In the genomic region with DNA sequence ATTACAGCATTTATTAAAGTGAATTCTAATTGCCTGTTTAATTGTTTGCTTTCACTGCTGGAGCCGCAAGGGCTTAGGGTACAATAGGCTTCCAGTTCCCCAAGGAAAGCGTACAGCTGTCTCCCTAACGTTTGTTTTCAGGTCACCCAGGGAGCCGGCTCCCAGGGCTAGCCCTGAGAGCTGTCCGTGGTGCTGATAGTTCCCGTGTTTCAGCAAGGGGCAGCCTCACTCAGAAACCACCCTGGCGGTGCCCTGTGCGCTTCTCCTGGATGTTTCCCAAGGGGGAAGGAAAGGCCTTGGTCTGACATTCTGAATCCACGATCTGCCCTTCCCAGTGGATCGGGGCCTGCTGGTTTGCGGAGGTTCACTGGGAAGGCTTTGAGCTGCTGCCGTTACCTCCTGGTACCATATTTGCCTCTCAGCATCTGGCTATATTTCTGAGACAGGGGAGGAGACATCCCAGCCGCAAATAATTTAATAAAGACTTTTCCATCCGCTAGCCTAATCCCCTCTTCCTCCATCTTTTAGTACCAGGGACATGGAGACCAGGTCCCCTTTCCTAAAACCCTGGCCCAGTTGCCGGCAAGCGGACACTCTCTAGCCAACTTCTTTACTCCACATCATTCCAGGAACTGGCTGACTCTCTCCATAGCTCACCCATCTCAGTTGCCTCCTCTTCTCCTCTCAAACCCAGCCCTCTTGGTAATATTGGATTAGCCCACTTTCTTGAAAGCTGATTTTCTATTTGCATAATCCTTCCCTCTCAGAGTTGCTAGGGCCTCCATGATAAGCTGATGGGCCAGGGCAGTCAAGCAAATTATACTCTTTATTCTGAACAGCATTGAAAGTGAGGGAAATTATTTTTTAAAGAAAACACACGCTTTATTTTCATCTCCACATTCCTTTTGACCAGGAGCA, we compare ENCODE assay signal across 1 cellular context.
TF ChIP-seq lines count a peak whose summit lies in the region.

No MANE protein-coding gene starts in this region.

TF ChIP-seq in HepG2, 621 proteins besides CTCF, POLR2A, EP300 and RAD21 (continued from another document and continues in another):
- TF ChIP-seq, protein P1, sequence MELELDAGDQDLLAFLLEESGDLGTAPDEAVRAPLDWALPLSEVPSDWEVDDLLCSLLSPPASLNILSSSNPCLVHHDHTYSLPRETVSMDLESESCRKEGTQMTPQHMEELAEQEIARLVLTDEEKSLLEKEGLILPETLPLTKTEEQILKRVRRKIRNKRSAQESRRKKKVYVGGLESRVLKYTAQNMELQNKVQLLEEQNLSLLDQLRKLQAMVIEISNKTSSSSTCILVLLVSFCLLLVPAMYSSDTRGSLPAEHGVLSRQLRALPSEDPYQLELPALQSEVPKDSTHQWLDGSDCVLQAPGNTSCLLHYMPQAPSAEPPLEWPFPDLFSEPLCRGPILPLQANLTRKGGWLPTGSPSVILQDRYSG (CRISPR knock-in tag; IDR thresholded peaks at IDR 0.05), result 0 out of 2 replicates have a peak, but pooled peaks have one; percentile 72
- no peak for TF ChIP-seq SRSF1 (optimal IDR thresholded peaks at IDR 0.05; ENCODE audit: low read depth, low read length)
- TF ChIP-seq, protein P2, sequence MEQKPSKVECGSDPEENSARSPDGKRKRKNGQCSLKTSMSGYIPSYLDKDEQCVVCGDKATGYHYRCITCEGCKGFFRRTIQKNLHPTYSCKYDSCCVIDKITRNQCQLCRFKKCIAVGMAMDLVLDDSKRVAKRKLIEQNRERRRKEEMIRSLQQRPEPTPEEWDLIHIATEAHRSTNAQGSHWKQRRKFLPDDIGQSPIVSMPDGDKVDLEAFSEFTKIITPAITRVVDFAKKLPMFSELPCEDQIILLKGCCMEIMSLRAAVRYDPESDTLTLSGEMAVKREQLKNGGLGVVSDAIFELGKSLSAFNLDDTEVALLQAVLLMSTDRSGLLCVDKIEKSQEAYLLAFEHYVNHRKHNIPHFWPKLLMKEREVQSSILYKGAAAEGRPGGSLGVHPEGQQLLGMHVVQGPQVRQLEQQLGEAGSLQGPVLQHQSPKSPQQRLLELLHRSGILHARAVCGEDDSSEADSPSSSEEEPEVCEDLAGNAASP (CRISPR knock-in tag; IDR thresholded peaks at IDR 0.05; ENCODE audit: borderline replicate concordance), result 0 out of 2 replicates have a peak, but pooled peaks have one; percentile 19
- TF ChIP-seq EHMT2 (IDR thresholded peaks at IDR 0.05; ENCODE audit: borderline replicate concordance, low read depth, low read length), result peak; percentile 72; the same call in 1 of the 2 replicates
- no peak for TF ChIP-seq SP5 (CRISPR knock-in tag; IDR thresholded peaks at IDR 0.05; ENCODE audit: borderline replicate concordance, low read depth)
- TF ChIP-seq TCF7L2 (IDR thresholded peaks at IDR 0.05; ENCODE audit: low read depth, low read length), result no peak
- TF ChIP-seq KDM3A (CRISPR knock-in tag; IDR thresholded peaks at IDR 0.05; ENCODE audit: low read depth), result no peak
- TF ChIP-seq, protein P3, sequence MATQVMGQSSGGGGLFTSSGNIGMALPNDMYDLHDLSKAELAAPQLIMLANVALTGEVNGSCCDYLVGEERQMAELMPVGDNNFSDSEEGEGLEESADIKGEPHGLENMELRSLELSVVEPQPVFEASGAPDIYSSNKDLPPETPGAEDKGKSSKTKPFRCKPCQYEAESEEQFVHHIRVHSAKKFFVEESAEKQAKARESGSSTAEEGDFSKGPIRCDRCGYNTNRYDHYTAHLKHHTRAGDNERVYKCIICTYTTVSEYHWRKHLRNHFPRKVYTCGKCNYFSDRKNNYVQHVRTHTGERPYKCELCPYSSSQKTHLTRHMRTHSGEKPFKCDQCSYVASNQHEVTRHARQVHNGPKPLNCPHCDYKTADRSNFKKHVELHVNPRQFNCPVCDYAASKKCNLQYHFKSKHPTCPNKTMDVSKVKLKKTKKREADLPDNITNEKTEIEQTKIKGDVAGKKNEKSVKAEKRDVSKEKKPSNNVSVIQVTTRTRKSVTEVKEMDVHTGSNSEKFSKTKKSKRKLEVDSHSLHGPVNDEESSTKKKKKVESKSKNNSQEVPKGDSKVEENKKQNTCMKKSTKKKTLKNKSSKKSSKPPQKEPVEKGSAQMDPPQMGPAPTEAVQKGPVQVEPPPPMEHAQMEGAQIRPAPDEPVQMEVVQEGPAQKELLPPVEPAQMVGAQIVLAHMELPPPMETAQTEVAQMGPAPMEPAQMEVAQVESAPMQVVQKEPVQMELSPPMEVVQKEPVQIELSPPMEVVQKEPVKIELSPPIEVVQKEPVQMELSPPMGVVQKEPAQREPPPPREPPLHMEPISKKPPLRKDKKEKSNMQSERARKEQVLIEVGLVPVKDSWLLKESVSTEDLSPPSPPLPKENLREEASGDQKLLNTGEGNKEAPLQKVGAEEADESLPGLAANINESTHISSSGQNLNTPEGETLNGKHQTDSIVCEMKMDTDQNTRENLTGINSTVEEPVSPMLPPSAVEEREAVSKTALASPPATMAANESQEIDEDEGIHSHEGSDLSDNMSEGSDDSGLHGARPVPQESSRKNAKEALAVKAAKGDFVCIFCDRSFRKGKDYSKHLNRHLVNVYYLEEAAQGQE (IDR thresholded peaks at IDR 0.05; ENCODE audit: borderline replicate concordance in 1 of 2, low read depth in 1 of 2, low read length in 2 of 2), result peak; percentile 90 to 97
- TF ChIP-seq SNAI1 (CRISPR knock-in tag; IDR thresholded peaks at IDR 0.05; ENCODE audit: borderline replicate concordance), result 0 out of 2 replicates have a peak, but pooled peaks have one; percentile 40
- peak; percentile 67; the same call in 1 of the 2 replicates for TF ChIP-seq ZNF256 (CRISPR knock-in tag; conservative IDR thresholded peaks at IDR 0.05)
- peak; percentile 85; the same call in 1 of the 2 replicates for TF ChIP-seq TSC22D2 (CRISPR knock-in tag; IDR thresholded peaks at IDR 0.05; ENCODE audit: borderline replicate concordance)
- TF ChIP-seq HOXA7 (CRISPR knock-in tag; IDR thresholded peaks at IDR 0.05), result no peak
- TF ChIP-seq HCFC1 (IDR thresholded peaks at IDR 0.05; ENCODE audit: low read depth, low read length), result no peak
- TF ChIP-seq ZFY (CRISPR knock-in tag; IDR thresholded peaks at IDR 0.05), result peak; percentile 38; the same call in 1 of the 2 replicates
- TF ChIP-seq, protein P4, sequence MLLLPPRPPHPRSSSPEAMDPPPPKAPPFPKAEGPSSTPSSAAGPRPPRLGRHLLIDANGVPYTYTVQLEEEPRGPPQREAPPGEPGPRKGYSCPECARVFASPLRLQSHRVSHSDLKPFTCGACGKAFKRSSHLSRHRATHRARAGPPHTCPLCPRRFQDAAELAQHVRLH (CRISPR knock-in tag; IDR thresholded peaks at IDR 0.05; ENCODE audit: borderline replicate concordance, low read depth), result 0 out of 2 replicates have a peak, but pooled peaks have one; percentile 65
- TF ChIP-seq ZNF317 (CRISPR knock-in tag; IDR thresholded peaks at IDR 0.05), result peak; percentile 36; the same call in 1 of the 2 replicates
- TF ChIP-seq ZNF232 (CRISPR knock-in tag; IDR thresholded peaks at IDR 0.05; ENCODE audit: borderline replicate concordance), result peak; percentile 83; the same call in 1 of the 2 replicates
- TF ChIP-seq WIZ (CRISPR knock-in tag; IDR thresholded peaks at IDR 0.05), result peak; percentile 96
- TF ChIP-seq ZNF766 (CRISPR knock-in tag; IDR thresholded peaks at IDR 0.05; ENCODE audit: borderline replicate concordance), result peak; percentile 39; the same call in 1 of the 2 replicates
- no peak for TF ChIP-seq ZNF282 (IDR thresholded peaks at IDR 0.05; ENCODE audit: partially characterized antibody)
- TF ChIP-seq SMC3 (IDR thresholded peaks at IDR 0.05; ENCODE audit: low read length), result no peak
- peak; percentile 79; the same call in 1 of the 2 replicates for TF ChIP-seq NKX3-1 (CRISPR knock-in tag; IDR thresholded peaks at IDR 0.05)
- TF ChIP-seq MEIS2 (CRISPR knock-in tag; IDR thresholded peaks at IDR 0.05), result 0 out of 2 replicates have a peak, but pooled peaks have one; percentile 45
- no peak for TF ChIP-seq ZNF674 (CRISPR knock-in tag; IDR thresholded peaks at IDR 0.05; ENCODE audit: low read depth)
- no peak for TF ChIP-seq NCOA5 (CRISPR knock-in tag; IDR thresholded peaks at IDR 0.05)
- TF ChIP-seq TGIF2 (CRISPR knock-in tag; IDR thresholded peaks at IDR 0.05), result peak; percentile 64; the same call in 1 of the 2 replicates
- 0 out of 2 replicates have a peak, but pooled peaks have one; percentile 24 for TF ChIP-seq ZNF224 (CRISPR knock-in tag; IDR thresholded peaks at IDR 0.05)
- TF ChIP-seq, protein P5, sequence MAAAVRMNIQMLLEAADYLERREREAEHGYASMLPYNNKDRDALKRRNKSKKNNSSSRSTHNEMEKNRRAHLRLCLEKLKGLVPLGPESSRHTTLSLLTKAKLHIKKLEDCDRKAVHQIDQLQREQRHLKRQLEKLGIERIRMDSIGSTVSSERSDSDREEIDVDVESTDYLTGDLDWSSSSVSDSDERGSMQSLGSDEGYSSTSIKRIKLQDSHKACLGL (CRISPR knock-in tag; IDR thresholded peaks at IDR 0.05), result peak; percentile 45; the same call in 1 of the 2 replicates
- TF ChIP-seq ZNF331 (CRISPR knock-in tag; IDR thresholded peaks at IDR 0.05), result peak; percentile 82; the same call in 1 of the 2 replicates
- no peak for TF ChIP-seq NCOA2 (CRISPR knock-in tag; IDR thresholded peaks at IDR 0.05)
- TF ChIP-seq, protein P6, sequence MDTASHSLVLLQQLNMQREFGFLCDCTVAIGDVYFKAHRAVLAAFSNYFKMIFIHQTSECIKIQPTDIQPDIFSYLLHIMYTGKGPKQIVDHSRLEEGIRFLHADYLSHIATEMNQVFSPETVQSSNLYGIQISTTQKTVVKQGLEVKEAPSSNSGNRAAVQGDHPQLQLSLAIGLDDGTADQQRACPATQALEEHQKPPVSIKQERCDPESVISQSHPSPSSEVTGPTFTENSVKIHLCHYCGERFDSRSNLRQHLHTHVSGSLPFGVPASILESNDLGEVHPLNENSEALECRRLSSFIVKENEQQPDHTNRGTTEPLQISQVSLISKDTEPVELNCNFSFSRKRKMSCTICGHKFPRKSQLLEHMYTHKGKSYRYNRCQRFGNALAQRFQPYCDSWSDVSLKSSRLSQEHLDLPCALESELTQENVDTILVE (CRISPR knock-in tag; IDR thresholded peaks at IDR 0.05), result 0 out of 2 replicates have a peak, but pooled peaks have one; percentile 37
- TF ChIP-seq FOXA1 (IDR thresholded peaks at IDR 0.05), result no peak
- no peak for TF ChIP-seq FOXA1 (CRISPR knock-in tag; IDR thresholded peaks at IDR 0.05)
- TF ChIP-seq ASH2L (IDR thresholded peaks at IDR 0.05; ENCODE audit: insufficient read length, low read depth, low read length), result no peak
- peak; percentile 64; the same call in 1 of the 2 replicates for TF ChIP-seq ZNF430 (CRISPR knock-in tag; IDR thresholded peaks at IDR 0.05)
- TF ChIP-seq, protein P7, sequence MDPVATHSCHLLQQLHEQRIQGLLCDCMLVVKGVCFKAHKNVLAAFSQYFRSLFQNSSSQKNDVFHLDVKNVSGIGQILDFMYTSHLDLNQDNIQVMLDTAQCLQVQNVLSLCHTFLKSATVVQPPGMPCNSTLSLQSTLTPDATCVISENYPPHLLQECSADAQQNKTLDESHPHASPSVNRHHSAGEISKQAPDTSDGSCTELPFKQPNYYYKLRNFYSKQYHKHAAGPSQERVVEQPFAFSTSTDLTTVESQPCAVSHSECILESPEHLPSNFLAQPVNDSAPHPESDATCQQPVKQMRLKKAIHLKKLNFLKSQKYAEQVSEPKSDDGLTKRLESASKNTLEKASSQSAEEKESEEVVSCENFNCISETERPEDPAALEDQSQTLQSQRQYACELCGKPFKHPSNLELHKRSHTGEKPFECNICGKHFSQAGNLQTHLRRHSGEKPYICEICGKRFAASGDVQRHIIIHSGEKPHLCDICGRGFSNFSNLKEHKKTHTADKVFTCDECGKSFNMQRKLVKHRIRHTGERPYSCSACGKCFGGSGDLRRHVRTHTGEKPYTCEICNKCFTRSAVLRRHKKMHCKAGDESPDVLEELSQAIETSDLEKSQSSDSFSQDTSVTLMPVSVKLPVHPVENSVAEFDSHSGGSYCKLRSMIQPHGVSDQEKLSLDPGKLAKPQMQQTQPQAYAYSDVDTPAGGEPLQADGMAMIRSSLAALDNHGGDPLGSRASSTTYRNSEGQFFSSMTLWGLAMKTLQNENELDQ (CRISPR knock-in tag; IDR thresholded peaks at IDR 0.05; ENCODE audit: borderline replicate concordance), result 0 out of 2 replicates have a peak, but pooled peaks have one; percentile 60
- no peak for TF ChIP-seq FOXC1 (CRISPR knock-in tag; IDR thresholded peaks at IDR 0.05; ENCODE audit: borderline replicate concordance)
- TF ChIP-seq SMARCE1 (IDR thresholded peaks at IDR 0.05; ENCODE audit: borderline replicate concordance), result no peak
- 0 out of 2 replicates have a peak, but pooled peaks have one; percentile 14 for TF ChIP-seq ZNF644 (CRISPR knock-in tag; IDR thresholded peaks at IDR 0.05; ENCODE audit: low read depth)
- TF ChIP-seq ZSCAN12 (CRISPR knock-in tag; IDR thresholded peaks at IDR 0.05), result 0 out of 2 replicates have a peak, but pooled peaks have one; percentile 38
- no peak for TF ChIP-seq ATF1 (CRISPR knock-in tag; IDR thresholded peaks at IDR 0.05)
- peak; percentile 44; the same call in 1 of the 2 replicates for TF ChIP-seq MIXL1 (CRISPR knock-in tag; IDR thresholded peaks at IDR 0.05)
- TF ChIP-seq ZNF563 (CRISPR knock-in tag; IDR thresholded peaks at IDR 0.05), result no peak
- TF ChIP-seq, protein P8, sequence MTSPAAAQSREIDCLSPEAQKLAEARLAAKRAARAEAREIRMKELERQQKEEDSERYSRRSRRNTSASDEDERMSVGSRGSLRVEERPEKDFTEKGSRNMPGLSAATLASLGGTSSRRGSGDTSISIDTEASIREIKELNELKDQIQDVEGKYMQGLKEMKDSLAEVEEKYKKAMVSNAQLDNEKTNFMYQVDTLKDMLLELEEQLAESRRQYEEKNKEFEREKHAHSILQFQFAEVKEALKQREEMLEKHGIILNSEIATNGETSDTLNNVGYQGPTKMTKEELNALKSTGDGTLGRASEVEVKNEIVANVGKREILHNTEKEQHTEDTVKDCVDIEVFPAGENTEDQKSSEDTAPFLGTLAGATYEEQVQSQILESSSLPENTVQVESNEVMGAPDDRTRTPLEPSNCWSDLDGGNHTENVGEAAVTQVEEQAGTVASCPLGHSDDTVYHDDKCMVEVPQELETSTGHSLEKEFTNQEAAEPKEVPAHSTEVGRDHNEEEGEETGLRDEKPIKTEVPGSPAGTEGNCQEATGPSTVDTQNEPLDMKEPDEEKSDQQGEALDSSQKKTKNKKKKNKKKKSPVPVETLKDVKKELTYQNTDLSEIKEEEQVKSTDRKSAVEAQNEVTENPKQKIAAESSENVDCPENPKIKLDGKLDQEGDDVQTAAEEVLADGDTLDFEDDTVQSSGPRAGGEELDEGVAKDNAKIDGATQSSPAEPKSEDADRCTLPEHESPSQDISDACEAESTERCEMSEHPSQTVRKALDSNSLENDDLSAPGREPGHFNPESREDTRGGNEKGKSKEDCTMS (CRISPR knock-in tag; conservative IDR thresholded peaks at IDR 0.05), result 0 out of 2 replicates have a peak, but pooled peaks have one; percentile 74
- no peak for TF ChIP-seq LCORL (IDR thresholded peaks at IDR 0.05)
- TF ChIP-seq LCORL (CRISPR knock-in tag; IDR thresholded peaks at IDR 0.05), result no peak
